ENCODE assay signal across 8 cellular contexts in genomic region chr3:51799879-51800757, GRCh38. TPM values are rescaled to one million over a fixed set of nuclear protein-coding genes. Genes with fewer than 3 reads are reported as not detected.
DNase-seq lines count a peak whose midpoint lies in the region; ATAC-seq and TF ChIP-seq lines count a peak whose summit lies in the region.

No MANE protein-coding gene starts in this region.

- no peak overlapping the region for H2BK15ac ChIP-seq in mesenchymal stem cell (ENCODE audit: low read depth, poor library complexity, severe bottlenecking)

- H3K4me1 ChIP-seq in Peyer's patch = no peaks in the 10 kb centered on the region
- H3K4me1 ChIP-seq in mesenchymal stem cell (ENCODE audit: control insufficient read depth, insufficient read depth, low read depth, low read length) = no peaks in the 10 kb centered on the region

- no peak overlapping the region for H2BK12ac ChIP-seq in mesenchymal stem cell (ENCODE audit: low read length in 2 of 2)

- H2BK120ac ChIP-seq in mesenchymal stem cell (ENCODE audit: low read depth, low read length) = no peak overlapping the region

- peak; percentile 6 for DNase-seq in NCI-H146 (lab: John Stamatoyannopoulos, UW)
- no peak for DNase-seq in NCI-H146 treated with DMSO at 0.1 percent for 48 hours (lab: John Stamatoyannopoulos, UW; ENCODE audit: unreplicated experiment)
- peak; percentile 15 for DNase-seq in HPDE6-E6E7 (ENCODE audit: extremely low spot score)
- no peak for DNase-seq in Peyer's patch
- DNase-seq in dermis blood vessel endothelial cell = peak; percentile 82
- DNase-seq in mesenchymal stem cell = peak; percentile 63

- no peak overlapping the region for H2AK5ac ChIP-seq in mesenchymal stem cell (ENCODE audit: low read length, severe bottlenecking)

- H3K4me3 ChIP-seq in Peyer's patch = no peak overlapping the region
- no peak overlapping the region for H3K4me3 ChIP-seq in mesenchymal stem cell (ENCODE audit: insufficient read depth in 1 of 2, low read depth in 1 of 2, low read length in 2 of 2)

- H3K27ac ChIP-seq in Peyer's patch (no peak overlapping the region), mesenchymal stem cell (ENCODE audit: low read length, poor library complexity, severe bottlenecking) (no peak overlapping the region)

- no peak overlapping the region for H4K8ac ChIP-seq in mesenchymal stem cell (ENCODE audit: low read length)

- no peak for TF ChIP-seq POLR2A in Peyer's patch (IDR thresholded peaks at IDR 0.05)

- H3K27me3 ChIP-seq in Peyer's patch = no peaks in the 10 kb centered on the region
- H3K27me3 ChIP-seq in mesenchymal stem cell (ENCODE audit: control insufficient read depth in 1 of 2, insufficient read depth in 1 of 2, low read length in 2 of 2) = peaks cover 34 to 69% of the 10 kb centered on the region in 2 experiments

- H2AFZ ChIP-seq in mesenchymal stem cell (ENCODE audit: low read depth, low read length) = no peak overlapping the region

- no peak overlapping the region for H3K14ac ChIP-seq in mesenchymal stem cell (ENCODE audit: low read length in 2 of 2)

- WGBS in mesenchymal stem cell = 30% methylated on average over 2 of the region's 3 CpGs

- H3K9ac ChIP-seq in mesenchymal stem cell (ENCODE audit: low read length) = no peak overlapping the region

- H3K23ac ChIP-seq in mesenchymal stem cell (ENCODE audit: low read length in 2 of 2) = no peak overlapping the region

- no peaks in the 10 kb centered on the region for H3K79me1 ChIP-seq in mesenchymal stem cell (replicated peaks; ENCODE audit: low read length, poor library complexity, severe bottlenecking)

- TF ChIP-seq CTCF in Peyer's patch (IDR thresholded peaks at IDR 0.05) = peak; percentile 49 to 70 (median 66)

- no peak for ATAC-seq in HG03460 (IDR thresholded peaks at IDR 0.05; ENCODE audit: unreplicated experiment)
- no peak for ATAC-seq in GM21786 (IDR thresholded peaks at IDR 0.05; ENCODE audit: unreplicated experiment)

- H4K91ac ChIP-seq in mesenchymal stem cell (ENCODE audit: low read length) = no peak overlapping the region

- H2BK5ac ChIP-seq in mesenchymal stem cell (ENCODE audit: low read depth, low read length, poor library complexity, severe bottlenecking) = no peak overlapping the region

- no peak overlapping the region for H3K18ac ChIP-seq in mesenchymal stem cell (ENCODE audit: low read depth in 1 of 2, low read length in 2 of 2)

- H3K36me3 ChIP-seq in Peyer's patch (no peaks in the 10 kb centered on the region), mesenchymal stem cell (ENCODE audit: control insufficient read depth in 1 of 2, insufficient read depth in 2 of 2, low read depth in 1 of 2, low read length in 2 of 2) (no peaks in the 10 kb centered on the region)

- no peak overlapping the region for H3K4ac ChIP-seq in mesenchymal stem cell (ENCODE audit: low read depth in 1 of 2, low read length in 2 of 2)

- H3K9me3 ChIP-seq in Peyer's patch (no peaks in the 10 kb centered on the region), mesenchymal stem cell (ENCODE audit: control insufficient read depth, low read length) (no peaks in the 10 kb centered on the region)

- no peak overlapping the region for H3K4me2 ChIP-seq in mesenchymal stem cell (ENCODE audit: low read length, poor library complexity, severe bottlenecking)

RNA-seq across cellular contexts. Expression of gene IQCF6, which starts 21.1 kb away (rescaled TPM):
- total RNA-seq in Peyer's patch (not detected), dermis blood vessel endothelial cell (not detected in 2 replicates)
- polyA plus RNA-seq in mesenchymal stem cell (2013, experiment 1 of 2) = not detected
- polyA plus RNA-seq in mesenchymal stem cell (2013, experiment 2 of 2) = not detected

Comparison
In these comparisons a context has a peak if more than half of its experiments do, and no peak if none do; other contexts are left out.
1. DNase-seq: peak in NCI-H146 (single experiment), HPDE6-E6E7 (single experiment), dermis blood vessel endothelial cell (single experiment) and mesenchymal stem cell (single experiment); none in NCI-H146 treated with DMSO at 0.1 percent for 48 hours (single experiment) and Peyer's patch (0 of 3).